In the genomic region with DNA sequence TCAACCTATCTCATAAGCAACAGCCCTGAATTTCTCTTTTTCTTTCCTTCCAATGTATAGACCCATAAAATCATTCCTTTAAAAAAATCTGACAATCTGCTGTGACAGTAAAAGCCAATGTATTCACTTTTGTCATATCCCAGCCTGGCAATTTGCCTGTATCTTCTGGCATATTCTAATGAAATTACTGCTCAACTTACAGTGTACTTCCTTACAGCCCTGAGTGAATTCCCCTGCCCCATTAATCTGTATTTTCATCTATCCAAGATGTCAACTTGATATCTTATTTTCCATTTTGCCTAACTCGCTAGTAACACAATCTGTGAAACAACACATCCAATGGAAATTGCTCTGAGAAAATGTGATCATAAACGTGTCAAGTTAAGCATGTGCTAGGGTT, we compare ENCODE assay signal across 2 cellular contexts.
A peak's percentile ranks its signal among the peaks of the same experiment; 100 is the strongest.
TF ChIP-seq lines count a peak whose summit lies in the region.

No MANE protein-coding gene starts in this region.

TF ChIP-seq in HCT116, 20 proteins besides CTCF, POLR2A, EP300 and RAD21:
- TF ChIP-seq, protein P1, sequence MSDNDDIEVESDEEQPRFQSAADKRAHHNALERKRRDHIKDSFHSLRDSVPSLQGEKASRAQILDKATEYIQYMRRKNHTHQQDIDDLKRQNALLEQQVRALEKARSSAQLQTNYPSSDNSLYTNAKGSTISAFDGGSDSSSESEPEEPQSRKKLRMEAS (IDR thresholded peaks at IDR 0.05) = no peak
- no peak for TF ChIP-seq FOSL1 (IDR thresholded peaks at IDR 0.05; ENCODE audit: low read depth)

TF ChIP-seq in neural cell, 6 proteins besides CTCF, POLR2A, EP300 and RAD21:
- TF ChIP-seq, protein P2, sequence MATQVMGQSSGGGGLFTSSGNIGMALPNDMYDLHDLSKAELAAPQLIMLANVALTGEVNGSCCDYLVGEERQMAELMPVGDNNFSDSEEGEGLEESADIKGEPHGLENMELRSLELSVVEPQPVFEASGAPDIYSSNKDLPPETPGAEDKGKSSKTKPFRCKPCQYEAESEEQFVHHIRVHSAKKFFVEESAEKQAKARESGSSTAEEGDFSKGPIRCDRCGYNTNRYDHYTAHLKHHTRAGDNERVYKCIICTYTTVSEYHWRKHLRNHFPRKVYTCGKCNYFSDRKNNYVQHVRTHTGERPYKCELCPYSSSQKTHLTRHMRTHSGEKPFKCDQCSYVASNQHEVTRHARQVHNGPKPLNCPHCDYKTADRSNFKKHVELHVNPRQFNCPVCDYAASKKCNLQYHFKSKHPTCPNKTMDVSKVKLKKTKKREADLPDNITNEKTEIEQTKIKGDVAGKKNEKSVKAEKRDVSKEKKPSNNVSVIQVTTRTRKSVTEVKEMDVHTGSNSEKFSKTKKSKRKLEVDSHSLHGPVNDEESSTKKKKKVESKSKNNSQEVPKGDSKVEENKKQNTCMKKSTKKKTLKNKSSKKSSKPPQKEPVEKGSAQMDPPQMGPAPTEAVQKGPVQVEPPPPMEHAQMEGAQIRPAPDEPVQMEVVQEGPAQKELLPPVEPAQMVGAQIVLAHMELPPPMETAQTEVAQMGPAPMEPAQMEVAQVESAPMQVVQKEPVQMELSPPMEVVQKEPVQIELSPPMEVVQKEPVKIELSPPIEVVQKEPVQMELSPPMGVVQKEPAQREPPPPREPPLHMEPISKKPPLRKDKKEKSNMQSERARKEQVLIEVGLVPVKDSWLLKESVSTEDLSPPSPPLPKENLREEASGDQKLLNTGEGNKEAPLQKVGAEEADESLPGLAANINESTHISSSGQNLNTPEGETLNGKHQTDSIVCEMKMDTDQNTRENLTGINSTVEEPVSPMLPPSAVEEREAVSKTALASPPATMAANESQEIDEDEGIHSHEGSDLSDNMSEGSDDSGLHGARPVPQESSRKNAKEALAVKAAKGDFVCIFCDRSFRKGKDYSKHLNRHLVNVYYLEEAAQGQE (IDR thresholded peaks at IDR 0.05; ENCODE audit: borderline replicate concordance) = peak; percentile 94
- no peak for TF ChIP-seq EZH2 (IDR thresholded peaks at IDR 0.05; ENCODE audit: borderline replicate concordance, insufficient read depth, low read length, poor library complexity, severe bottlenecking)
- peak; percentile 100 for TF ChIP-seq POLR2AphosphoS5 (IDR thresholded peaks at IDR 0.05)
- TF ChIP-seq MXI1 (conservative IDR thresholded peaks at IDR 0.05; ENCODE audit: poor library complexity, severe bottlenecking) = peak; percentile 37
